8 cellular contexts compared by ENCODE assay signal in genomic region chr15:25234831-25235230, GRCh38.
"Had no signal": no experiment of that assay in that cellular context is flagged by ENCODE, and none has a peak within 500 bp of the region (broad histone marks: within the 10 kb centered on the region; RNA-seq: fewer than 3 reads in every experiment).

No MANE protein-coding gene starts in this region.

- DNase-seq: GDM1, GF-D8 had no signal

- FAIRE-seq: G401.6, GM12878, GM12891, GM12892, GM18507, GM19239 had no signal

- ATAC-seq: GM12878 had no signal

- H3K4me3 ChIP-seq: GM12878 had no signal
